ENCODE assay signal across 23 cellular contexts in the genomic region with DNA sequence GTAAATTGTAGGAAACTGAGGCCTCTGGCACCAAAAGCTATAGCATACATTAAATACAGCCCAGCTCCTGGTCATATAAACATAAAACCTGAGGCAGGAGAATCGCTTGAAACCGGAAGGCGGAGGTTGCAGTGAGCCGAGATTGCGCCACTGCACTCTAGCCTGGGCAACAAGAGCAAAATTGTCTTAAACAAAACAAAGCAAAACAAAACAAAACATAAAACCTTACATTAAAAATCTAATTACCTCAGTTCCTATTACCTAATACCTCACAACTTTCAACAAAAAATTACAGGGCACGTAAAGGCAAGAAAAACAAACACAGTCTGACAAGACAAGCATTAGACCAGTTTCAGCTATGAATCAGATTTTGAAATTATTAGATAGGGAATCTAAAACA.
"Had no signal": no experiment of that assay in that cellular context is flagged by ENCODE, and none has a peak within 500 bp of the region (broad histone marks: within the 10 kb centered on the region; RNA-seq: fewer than 3 reads in every experiment).

No MANE protein-coding gene starts in this region.

- ATAC-seq: body of pancreas; esophagus mucosa; lower lobe of right lung; mucosa of descending colon; natural killer cell treated with Interleukin-12 subunit alpha and Interleukin-12 subunit beta and Interleukin-15 and Interleukin-18, amount 100 ng/mL, for 72 hours; right cardiac atrium; WTC11 had no signal

- H3K27ac Mint-ChIP-seq: activated CD4-positive, alpha-beta memory T cell treated with anti-CD3 and anti-CD28 coated beads, Interleukin-2, amount 10 ng/mL, durations not matched to agents 7 days and 5 days; natural killer cell treated with Interleukin-12 subunit alpha and Interleukin-12 subunit beta and Interleukin-15 and Interleukin-18, amount 100 ng/mL, for 72 hours had no signal

- H3K4me1 Mint-ChIP-seq: WTC11 had no signal

- H3K27me3 ChIP-seq: body of pancreas, left lung, spleen, tibial nerve had no signal

- H3K27me3 Mint-ChIP-seq: activated CD4-positive, alpha-beta memory T cell treated with anti-CD3 and anti-CD28 coated beads, Interleukin-2, amount 10 ng/mL, durations not matched to agents 7 days and 5 days; activated CD4-positive, alpha-beta T cell treated with anti-CD3 and anti-CD28 coated beads, Interleukin-2, amount 10 ng/mL, durations not matched to agents 7 days and 5 days; activated naive CD4-positive, alpha-beta T cell treated with anti-CD3 and anti-CD28 coated beads, Interleukin-2, amount 50 U/mL, for 24 hours; activated T-cell treated with anti-CD3 and anti-CD28 coated beads, Interleukin-2, amount 50 U/mL, for 24 hours; natural killer cell treated with Interleukin-12 subunit alpha and Interleukin-12 subunit beta and Interleukin-15 and Interleukin-18, amount 100 ng/mL, for 72 hours had no signal

- DNase-seq: activated CD4-positive, alpha-beta memory T cell treated with anti-CD3 and anti-CD28 coated beads, Interleukin-2, amount 10 ng/mL, durations not matched to agents 7 days and 5 days; activated CD4-positive, alpha-beta T cell treated with anti-CD3 and anti-CD28 coated beads for 1 hour; activated CD4-positive, alpha-beta T cell treated with anti-CD3 and anti-CD28 coated beads, Interleukin-2, amount 10 ng/mL, durations not matched to agents 7 days and 5 days; activated CD8-positive, alpha-beta memory T cell treated with anti-CD3 and anti-CD28 coated beads, Interleukin-2, amount 50 U/mL, for 48 hours; activated gamma-delta T cell treated with Interleukin-2 at 50 U/mL for 16 hours; activated T-cell treated with anti-CD3 and anti-CD28 coated beads, Interleukin-2, amount 50 U/mL, for 24 hours; aorta; body of pancreas; foreskin melanocyte; left lung; lower lobe of right lung; mucosa of descending colon; posterior cingulate gyrus; right cardiac atrium; spleen; stimulated activated naive CD4-positive, alpha-beta T cell treated with Interleukin-2 at 50 U/mL for 16 hours had no signal

- FAIRE-seq: endothelial cell of umbilical vein, islet of Langerhans had no signal

- H3K9me3 ChIP-seq: body of pancreas had no signal

- H3K36me3 Mint-ChIP-seq: natural killer cell treated with Interleukin-12 subunit alpha and Interleukin-12 subunit beta and Interleukin-15 and Interleukin-18, amount 100 ng/mL, for 72 hours had no signal

- H3K4me3 Mint-ChIP-seq: activated CD4-positive, alpha-beta memory T cell treated with anti-CD3 and anti-CD28 coated beads, Interleukin-2, amount 10 ng/mL, durations not matched to agents 7 days and 5 days; activated CD4-positive, alpha-beta T cell treated with anti-CD3 and anti-CD28 coated beads, Interleukin-2, amount 10 ng/mL, durations not matched to agents 7 days and 5 days; activated naive CD4-positive, alpha-beta T cell treated with anti-CD3 and anti-CD28 coated beads, Interleukin-2, amount 50 U/mL, for 24 hours; activated T-cell treated with anti-CD3 and anti-CD28 coated beads, Interleukin-2, amount 50 U/mL, for 24 hours; natural killer cell treated with Interleukin-12 subunit alpha and Interleukin-12 subunit beta and Interleukin-15 and Interleukin-18, amount 100 ng/mL, for 72 hours; WTC11 had no signal

- H3K36me3 ChIP-seq: lower lobe of right lung had no signal

- H3K4me1 ChIP-seq: body of pancreas, left lung, lower lobe of right lung, tibial nerve had no signal

- H3K4me3 ChIP-seq: body of pancreas, left lung, lower lobe of right lung, mucosa of descending colon, spleen, tibial nerve had no signal

- H3K27ac ChIP-seq: body of pancreas, left lung, lower lobe of right lung, spleen, tibial nerve had no signal

- H3K9me3 Mint-ChIP-seq: activated CD4-positive, alpha-beta memory T cell treated with anti-CD3 and anti-CD28 coated beads, Interleukin-2, amount 10 ng/mL, durations not matched to agents 7 days and 5 days; activated naive CD4-positive, alpha-beta T cell treated with anti-CD3 and anti-CD28 coated beads, Interleukin-2, amount 50 U/mL, for 24 hours; activated T-cell treated with anti-CD3 and anti-CD28 coated beads, Interleukin-2, amount 50 U/mL, for 24 hours; natural killer cell treated with Interleukin-12 subunit alpha and Interleukin-12 subunit beta and Interleukin-15 and Interleukin-18, amount 100 ng/mL, for 72 hours had no signal
